In genomic region chr2:129885735-129886134, GRCh38 we compare ENCODE assay signal across 12 cellular contexts.
DNase-seq lines count a peak whose midpoint lies in the region; ATAC-seq and TF ChIP-seq lines count a peak whose summit lies in the region.
"Had no signal": no experiment of that assay in that cellular context is flagged by ENCODE, and none has a peak within 500 bp of the region (broad histone marks: within the 10 kb centered on the region; RNA-seq: fewer than 3 reads in every experiment).

No MANE protein-coding gene starts in this region.

- H2BK12ac ChIP-seq in H9 (ENCODE audit: insufficient read length, low read depth, low read length): no peak overlapping the region

- H2AK5ac ChIP-seq in H9 (ENCODE audit: insufficient read length, low read length): no peak overlapping the region

- H3K9me3 ChIP-seq in H9 (ENCODE audit: control insufficient read depth, low read depth, low read length): no peaks in the 10 kb centered on the region

- no peak overlapping the region for H3K56ac ChIP-seq in H9 (ENCODE audit: insufficient read length, low read depth, low read length)

- no peak overlapping the region for H3K18ac ChIP-seq in H9 (ENCODE audit: insufficient read length, low read depth, low read length)

- no peak overlapping the region for H2BK20ac ChIP-seq in H9 (ENCODE audit: low read depth, low read length, poor library complexity, severe bottlenecking)

- H3K79me1 ChIP-seq in H9 (ENCODE audit: insufficient read depth, low read depth, low read length, poor library complexity, severe bottlenecking): no peaks in the 10 kb centered on the region

- H3K4me3 Mint-ChIP-seq in H9: peak overlapping the region in 1 of 2 experiments; percentile 18; a peak in 1 of 5 replicates
- H3K4me3 Mint-ChIP-seq: activated CD4-positive, alpha-beta memory T cell treated with anti-CD3 and anti-CD28 coated beads, Interleukin-2, amount 10 ng/mL, durations not matched to agents 7 days and 5 days; activated naive CD4-positive, alpha-beta T cell treated with anti-CD3 and anti-CD28 coated beads, Interleukin-2, amount 10 ng/mL, durations not matched to agents 7 days and 5 days; T-cell had no signal

- no peak overlapping the region for H3K14ac ChIP-seq in H9 (ENCODE audit: insufficient read depth, low read length)

- peaks cover 27 to 29% of the 10 kb centered on the region in 2 experiments for H3K4me1 Mint-ChIP-seq in H9
- H3K4me1 Mint-ChIP-seq: activated CD4-positive, alpha-beta memory T cell treated with anti-CD3 and anti-CD28 coated beads, Interleukin-2, amount 10 ng/mL, durations not matched to agents 7 days and 5 days; activated naive CD4-positive, alpha-beta T cell treated with anti-CD3 and anti-CD28 coated beads, Interleukin-2, amount 10 ng/mL, durations not matched to agents 7 days and 5 days; T-cell had no signal

- no peak for ATAC-seq in GM19035 (IDR thresholded peaks at IDR 0.05; ENCODE audit: unreplicated experiment)
- no peak for ATAC-seq in HG03196 (IDR thresholded peaks at IDR 0.05; ENCODE audit: unreplicated experiment)
- ATAC-seq in GM19023 (IDR thresholded peaks at IDR 0.05; ENCODE audit: unreplicated experiment): no peak

- H3K4ac ChIP-seq in H9 (ENCODE audit: low read depth, low read length): no peak overlapping the region

- no peak overlapping the region for H4K91ac ChIP-seq in H9 (ENCODE audit: insufficient read length, low read depth, low read length)

- no peak overlapping the region for H3K9ac ChIP-seq in H9 (ENCODE audit: extremely low read depth, insufficient read length, low read length)

- H3T11ph ChIP-seq in H9 (ENCODE audit: low read length): no peak overlapping the region

- DNase-seq in ELF-1 (ENCODE audit: low read depth, low spot score): peak; percentile 69
- DNase-seq in H9: peak; percentile 42
- peak; percentile 71 for DNase-seq in SW480 (ENCODE audit: low spot score)
- DNase-seq in medulla oblongata (ENCODE audit: extremely low spot score): peak; percentile 16
- no peak for DNase-seq in substantia nigra (lab: John Stamatoyannopoulos, UW)
- DNase-seq: activated CD4-positive, alpha-beta memory T cell treated with anti-CD3 and anti-CD28 coated beads, Interleukin-2, amount 10 ng/mL, durations not matched to agents 7 days and 5 days; activated naive CD4-positive, alpha-beta T cell treated with anti-CD3 and anti-CD28 coated beads, Interleukin-2, amount 10 ng/mL, durations not matched to agents 7 days and 5 days; retina; T-cell had no signal

- H2BK5ac ChIP-seq in H9 (ENCODE audit: insufficient read length, low read length): no peak overlapping the region

- no peak overlapping the region for H2BK15ac ChIP-seq in H9 (ENCODE audit: low read depth, low read length)

- H3K27me3 Mint-ChIP-seq in H9 (ENCODE audit: low read depth): peaks cover 18% of the 10 kb centered on the region

- H2BK120ac ChIP-seq in H9 (ENCODE audit: low read depth, low read length, poor library complexity, severe bottlenecking): no peak overlapping the region

- no peaks in the 10 kb centered on the region for H3K27me3 ChIP-seq in H9 (ENCODE audit: insufficient read depth, low read length)

- no peaks in the 10 kb centered on the region; a peak in 1 of 7 replicates for H3K36me3 Mint-ChIP-seq in H9 (ENCODE audit: insufficient read depth in 1 of 3, low read depth in 3 of 3)
- H3K36me3 Mint-ChIP-seq: activated naive CD4-positive, alpha-beta T cell treated with anti-CD3 and anti-CD28 coated beads, Interleukin-2, amount 10 ng/mL, durations not matched to agents 7 days and 5 days; T-cell had no signal

- H3K23ac ChIP-seq in H9 (ENCODE audit: insufficient read length, low read depth, low read length): no peak overlapping the region

- H2AFZ ChIP-seq in H9 (ENCODE audit: low read length): no peak overlapping the region

- no peak overlapping the region for H4K8ac ChIP-seq in H9 (replicated peaks; ENCODE audit: insufficient read length, low read depth, low read length)

- no peak overlapping the region for H4K5ac ChIP-seq in H9 (ENCODE audit: insufficient read length, low read depth, low read length)

- H3K23me2 ChIP-seq in H9 (ENCODE audit: insufficient read length, low read depth, low read length, poor library complexity, severe bottlenecking): no peaks in the 10 kb centered on the region

- WGBS in H9 (ENCODE audit: extremely low coverage, insufficient read length, low lambda C conversion rate): no CpG with 5 or more reads among the region's 5 CpGs

- H3K27ac ChIP-seq in H9 (ENCODE audit: insufficient read length, low read depth, low read length) (no peak overlapping the region), substantia nigra (ENCODE audit: low read depth, low read length, poor library complexity, severe bottlenecking) (no peak overlapping the region)

- no peak overlapping the region for H3K4me2 ChIP-seq in H9 (ENCODE audit: insufficient read depth, insufficient read length, low read length)

- peak; percentile 43; the same call in 2 of the 3 replicates for TF ChIP-seq CTCF in H9 (conservative IDR thresholded peaks at IDR 0.05)

- H3K79me2 ChIP-seq in H9 (ENCODE audit: insufficient read depth, low read length): no peaks in the 10 kb centered on the region

- H3K9me3 Mint-ChIP-seq in H9: peaks cover 0 to 2% of the 10 kb centered on the region in 2 experiments; a peak in 1 of 5 replicates
- H3K9me3 Mint-ChIP-seq: activated CD4-positive, alpha-beta memory T cell treated with anti-CD3 and anti-CD28 coated beads, Interleukin-2, amount 10 ng/mL, durations not matched to agents 7 days and 5 days; activated naive CD4-positive, alpha-beta T cell treated with anti-CD3 and anti-CD28 coated beads, Interleukin-2, amount 10 ng/mL, durations not matched to agents 7 days and 5 days; T-cell had no signal

- H3K4me1 ChIP-seq in H9 (ENCODE audit: insufficient read depth, low read length): peaks cover 2% of the 10 kb centered on the region; the same call in 1 of the 2 replicates

- H3K27ac Mint-ChIP-seq in H9: peak overlapping the region in 1 of 3 experiments; percentile 45; a peak in 1 of 7 replicates
- H3K27ac Mint-ChIP-seq: activated CD4-positive, alpha-beta memory T cell treated with anti-CD3 and anti-CD28 coated beads, Interleukin-2, amount 10 ng/mL, durations not matched to agents 7 days and 5 days; activated naive CD4-positive, alpha-beta T cell treated with anti-CD3 and anti-CD28 coated beads, Interleukin-2, amount 10 ng/mL, durations not matched to agents 7 days and 5 days; T-cell had no signal

- H4K20me1 ChIP-seq in H9 (ENCODE audit: control insufficient read depth, insufficient read depth, insufficient read length): no peaks in the 10 kb centered on the region

Comparison
In these comparisons a context has a peak if more than half of its experiments do, and no peak if none do; other contexts are left out.
1. DNase-seq: peak in ELF-1 (single experiment), H9 (single experiment), SW480 (single experiment) and medulla oblongata (single experiment); none in substantia nigra (0 of 49).